Comparison of ENCODE assay signal across 4 cellular contexts in genomic region chr10:106955133-106955532, GRCh38.
"Had no signal": no experiment of that assay in that cellular context is flagged by ENCODE, and none has a peak within 500 bp of the region (broad histone marks: within the 10 kb centered on the region; RNA-seq: fewer than 3 reads in every experiment).

No MANE protein-coding gene starts in this region.

- H2AFZ ChIP-seq: GM23338 had no signal

- H3K4me3 Mint-ChIP-seq: GM23338 had no signal

- ATAC-seq: GM23338 had no signal

- H3K4me2 ChIP-seq: GM23338 had no signal

- H3K27ac Mint-ChIP-seq: GM23338 had no signal

- H3K9me3 Mint-ChIP-seq: GM23338 had no signal

- DNase-seq: H7, HCEC 1CT, IMR-90 had no signal

- H3K4me3 ChIP-seq: GM23338 had no signal
